In genomic region chr4:2482693-2483092, GRCh38 we compare ENCODE assay signal across 9 cellular contexts. TPM values are rescaled to one million over a fixed set of nuclear protein-coding genes. Genes with fewer than 3 reads are reported as not detected.
DNase-seq lines count a peak whose midpoint lies in the region; ATAC-seq, FAIRE-seq and TF ChIP-seq lines count a peak whose summit lies in the region.
"Had no signal": no experiment of that assay in that cellular context is flagged by ENCODE, and none has a peak within 500 bp of the region (broad histone marks: within the 10 kb centered on the region; RNA-seq: fewer than 3 reads in every experiment).

No MANE protein-coding gene starts in this region.

- peak; percentile 91 for FAIRE-seq in GM12892 (lab: Jason Lieb, UNC)
- FAIRE-seq: frontal cortex had no signal

- H3K4me1 Mint-ChIP-seq in activated naive CD8-positive, alpha-beta T cell treated with anti-CD3 and anti-CD28 coated beads for 36 hours: peaks cover 87% of the 10 kb centered on the region

- TF ChIP-seq CTCF in right atrium auricular region (IDR thresholded peaks at IDR 0.05): no peak
- TF ChIP-seq CTCF in spleen (IDR thresholded peaks at IDR 0.05 in 8 of 11, conservative IDR thresholded peaks at IDR 0.05 in 3 of 11): no peak

- H3K36me3 ChIP-seq in right atrium auricular region: no peaks in the 10 kb centered on the region
- peaks cover 0 to 8% (median 0%) of the 10 kb centered on the region in 6 donors for H3K36me3 ChIP-seq in spleen

- no peaks in the 10 kb centered on the region for H3K9me3 Mint-ChIP-seq in activated naive CD8-positive, alpha-beta T cell treated with anti-CD3 and anti-CD28 coated beads for 36 hours

- no peak overlapping the region for H3K4me3 ChIP-seq in right atrium auricular region
- peak overlapping the region in 1 of 8 donors; percentile 31 for H3K4me3 ChIP-seq in spleen

- WGBS in spleen, 5 donors: 10 to 23% (median 17%) methylated on average over 3 of the region's 3 CpGs

- H3K4me3 Mint-ChIP-seq in activated naive CD8-positive, alpha-beta T cell treated with anti-CD3 and anti-CD28 coated beads for 36 hours: no peak overlapping the region

- H3K27me3 Mint-ChIP-seq in activated naive CD8-positive, alpha-beta T cell treated with anti-CD3 and anti-CD28 coated beads for 36 hours: no peaks in the 10 kb centered on the region

- intact Hi-C loops in spleen (cut with DNase I; ENCODE audit: low total_unique reads): no loop called here

- peak overlapping the region; percentile 72 for H3K27ac Mint-ChIP-seq in activated naive CD8-positive, alpha-beta T cell treated with anti-CD3 and anti-CD28 coated beads for 36 hours

- no peak for TF ChIP-seq POLR2A in GM12892 (IDR thresholded peaks at IDR 0.05; ENCODE audit: low read depth, low read length)
- TF ChIP-seq POLR2A in spleen (IDR thresholded peaks at IDR 0.05): no peak

- peaks cover 35% of the 10 kb centered on the region for H3K36me3 Mint-ChIP-seq in activated naive CD8-positive, alpha-beta T cell treated with anti-CD3 and anti-CD28 coated beads for 36 hours

- H3K4me1 ChIP-seq in right atrium auricular region: peaks cover 0 to 78% of the 10 kb centered on the region in 2 donors
- peaks cover 82 to 100% (median 99%) of the 10 kb centered on the region in 6 donors for H3K4me1 ChIP-seq in spleen

- ATAC-seq in HG02763 (IDR thresholded peaks at IDR 0.05; ENCODE audit: unreplicated experiment): peak; percentile 37

- H3K27ac ChIP-seq in right atrium auricular region (peak overlapping the region; percentile 18 to 50), spleen (peak overlapping the region in 7 of 8 donors; percentile 22 to 89 (median 66))

- H3K9me3 ChIP-seq in right atrium auricular region (no peaks in the 10 kb centered on the region), spleen (no peaks in the 10 kb centered on the region)

- DNase-seq in GM12892 (ENCODE audit: insufficient read length) (peak; percentile 48), right atrium auricular region (ENCODE audit: low spot score) (no peak), spleen (no peak), NCI-H345 treated with DMSO at 0.1 percent for 48 hours (lab: John Stamatoyannopoulos, UW; ENCODE audit: unreplicated experiment) (no peak), GM19240 (ENCODE audit: insufficient read length, low spot score) (no peak), cortex of kidney (lab: John Stamatoyannopoulos, UW) (no peak)
- no peak for DNase-seq in activated naive CD8-positive, alpha-beta T cell treated with anti-CD3 and anti-CD28 coated beads for 36 hours

- no peaks in the 10 kb centered on the region for H3K27me3 ChIP-seq in right atrium auricular region
- no peaks in the 10 kb centered on the region for H3K27me3 ChIP-seq in spleen (replicated peaks in 1 of 7)

RNA-seq across cellular contexts. Expression of gene RNF4, which starts 13.8 kb away (rescaled TPM):
- polyA plus RNA-seq in GM12892 (2012; ENCODE audit: missing spikeins): 64.4 TPM
- total RNA-seq in activated naive CD8-positive, alpha-beta T cell treated with anti-CD3 and anti-CD28 coated beads for 36 hours: 10 to 100 TPM; 93.3 to 94.5 TPM
- 10 to 100 TPM; 30.0 to 31.3 TPM for total RNA-seq in right atrium auricular region
- total RNA-seq in spleen: 10 to 100 TPM; 57.4 to 82.5 (median 66.4) TPM
- polyA plus RNA-seq in spleen: 10 to 100 TPM; 22.0 to 35.4 (median 24.0) TPM

RNA-seq across cellular contexts. Expression of gene FAM193A, which starts 53.8 kb away (rescaled TPM):
- 11.8 TPM for polyA plus RNA-seq in GM12892 (2012; ENCODE audit: missing spikeins)
- total RNA-seq in activated naive CD8-positive, alpha-beta T cell treated with anti-CD3 and anti-CD28 coated beads for 36 hours: 10 to 100 TPM; 18.9 TPM
- total RNA-seq in right atrium auricular region: 10 to 100 TPM; 14.6 to 17.0 TPM
- 10 to 100 TPM; 31.1 to 37.7 (median 32.0) TPM for total RNA-seq in spleen
- 10 to 100 TPM in 1 of 3 donors, 1 to 10 TPM in 2; 6.2 to 11.6 (median 7.0) TPM for polyA plus RNA-seq in spleen
